Comparison of ENCODE assay signal across 17 cellular contexts in the genomic region with DNA sequence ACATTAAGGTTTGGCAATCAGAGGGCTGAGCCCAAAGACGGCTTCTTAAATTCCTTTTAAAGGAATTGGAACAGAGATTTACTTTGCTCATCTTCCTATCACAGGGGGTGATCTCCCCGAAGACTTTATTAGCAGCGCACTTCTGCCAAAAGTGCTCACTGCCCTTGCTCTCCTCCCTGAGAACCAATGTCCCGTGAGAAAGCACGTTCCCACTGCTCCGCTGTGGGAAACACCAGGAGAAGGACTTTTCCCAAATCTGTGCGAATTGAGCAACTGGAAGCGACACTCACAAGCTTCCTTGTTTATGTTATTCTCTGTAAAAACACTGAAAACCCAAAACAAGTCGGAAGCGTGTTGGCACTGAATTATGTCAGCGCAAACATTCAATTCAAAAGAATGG.
"Had no signal": no experiment of that assay in that cellular context is flagged by ENCODE, and none has a peak within 500 bp of the region (broad histone marks: within the 10 kb centered on the region; RNA-seq: fewer than 3 reads in every experiment).

No MANE protein-coding gene starts in this region.

- H3K4me1 Mint-ChIP-seq: activated B cell treated with CpG ODN at 0.5 μM for 24 hours; activated naive CD8-positive, alpha-beta T cell treated with anti-CD3 and anti-CD28 coated beads, Interleukin-2, amount 10 ng/mL, durations not matched to agents 7 days and 5 days; T-helper 17 cell had no signal

- H3K27me3 Mint-ChIP-seq: activated B cell treated with CpG ODN at 0.5 μM for 24 hours, type B pancreatic cell had no signal

- H3K4me1 ChIP-seq: breast epithelium, foreskin keratinocyte, lower lobe of right lung had no signal

- H3K36me3 ChIP-seq: breast epithelium, lower lobe of right lung had no signal

- H3K9me3 Mint-ChIP-seq: type B pancreatic cell had no signal

- DNase-seq: activated B cell treated with CpG ODN at 0.5 μM for 24 hours; activated CD4-positive, alpha-beta T cell treated with anti-CD3 and anti-CD28 coated beads for 48 hours; activated CD8-positive, alpha-beta memory T cell treated with anti-CD3 and anti-CD28 coated beads, Interleukin-2, amount 50 U/mL, for 4 hours; activated CD8-positive, alpha-beta T cell treated with anti-CD3 and anti-CD28 coated beads, Interleukin-2, amount 10 ng/mL, durations not matched to agents 7 days and 5 days; activated gamma-delta T cell; activated naive CD8-positive, alpha-beta T cell treated with anti-CD3 and anti-CD28 coated beads, Interleukin-2, amount 10 ng/mL, durations not matched to agents 7 days and 5 days; activated T-cell treated with anti-CD3 and anti-CD28 coated beads, Interleukin-2, amount 50 U/mL, for 72 hours; anterior cingulate cortex; dorsolateral prefrontal cortex; foreskin keratinocyte; lower lobe of right lung; stimulated activated CD4-positive, alpha-beta T cell treated with anti-CD3 and anti-CD28 coated beads, Interleukin-15, amount 100 ng/mL, for 24 hours; stimulated activated CD4-positive, alpha-beta T cell treated with anti-CD3 and anti-CD28 coated beads, Interleukin-4, amount 100 ng/mL, for 1 hour; stimulated activated naive CD4-positive, alpha-beta T cell; T-helper 17 cell had no signal

- H3K4me3 Mint-ChIP-seq: activated B cell treated with CpG ODN at 0.5 μM for 24 hours; activated CD8-positive, alpha-beta T cell treated with anti-CD3 and anti-CD28 coated beads, Interleukin-2, amount 10 ng/mL, durations not matched to agents 7 days and 5 days; activated naive CD8-positive, alpha-beta T cell treated with anti-CD3 and anti-CD28 coated beads, Interleukin-2, amount 10 ng/mL, durations not matched to agents 7 days and 5 days; activated T-cell treated with anti-CD3 and anti-CD28 coated beads, Interleukin-2, amount 50 U/mL, for 72 hours; T-helper 17 cell; type B pancreatic cell had no signal

- H3K4me3 ChIP-seq: breast epithelium, dorsolateral prefrontal cortex, lower lobe of right lung had no signal

- H3K27ac ChIP-seq: foreskin keratinocyte, lower lobe of right lung had no signal

- H3K36me3 Mint-ChIP-seq: activated naive CD8-positive, alpha-beta T cell treated with anti-CD3 and anti-CD28 coated beads, Interleukin-2, amount 10 ng/mL, durations not matched to agents 7 days and 5 days; type B pancreatic cell had no signal

- H3K9me3 ChIP-seq: breast epithelium, lower lobe of right lung had no signal

- H3K27me3 ChIP-seq: breast epithelium, foreskin keratinocyte had no signal

- ATAC-seq: activated CD8-positive, alpha-beta T cell treated with anti-CD3 and anti-CD28 coated beads, Interleukin-2, amount 10 ng/mL, durations not matched to agents 7 days and 5 days; activated T-cell treated with anti-CD3 and anti-CD28 coated beads, Interleukin-2, amount 50 U/mL, for 72 hours; foreskin keratinocyte; lower lobe of right lung; T-helper 17 cell had no signal

- H3K27ac Mint-ChIP-seq: activated B cell treated with CpG ODN at 0.5 μM for 24 hours; activated CD8-positive, alpha-beta T cell treated with anti-CD3 and anti-CD28 coated beads, Interleukin-2, amount 10 ng/mL, durations not matched to agents 7 days and 5 days; activated naive CD8-positive, alpha-beta T cell treated with anti-CD3 and anti-CD28 coated beads, Interleukin-2, amount 10 ng/mL, durations not matched to agents 7 days and 5 days; activated T-cell treated with anti-CD3 and anti-CD28 coated beads, Interleukin-2, amount 50 U/mL, for 72 hours; T-helper 17 cell; type B pancreatic cell had no signal
